Comparison of ENCODE assay signal across 14 cellular contexts in genomic region chr12:109870648-109871047, GRCh38. TPM values are rescaled to one million over a fixed set of nuclear protein-coding genes. Genes with fewer than 3 reads are reported as not detected.
DNase-seq lines count a peak whose midpoint lies in the region; ATAC-seq, FAIRE-seq and TF ChIP-seq lines count a peak whose summit lies in the region.
"Had no signal": no experiment of that assay in that cellular context is flagged by ENCODE, and none has a peak within 500 bp of the region (broad histone marks: within the 10 kb centered on the region; RNA-seq: fewer than 3 reads in every experiment).

No MANE protein-coding gene starts in this region.

- H3K27me3 ChIP-seq in adipocyte (replicated peaks; ENCODE audit: control insufficient read depth, insufficient read depth, low read length), result no peaks in the 10 kb centered on the region
- H3K27me3 ChIP-seq in psoas muscle (ENCODE audit: insufficient read depth in 3 of 3, low read length in 2 of 3), result no peaks in the 10 kb centered on the region

- WGBS in psoas muscle, 3 donors, result 66 to 74% (median 72%) methylated on average over 2 of the region's 2 CpGs

- peaks cover 16% of the 10 kb centered on the region for H3K4me1 ChIP-seq in adipocyte (ENCODE audit: control insufficient read depth, insufficient read depth, low read length)
- no peaks in the 10 kb centered on the region for H3K4me1 ChIP-seq in psoas muscle

- DNase-seq in AG08396 (ENCODE audit: low spot score) (peak; percentile 46), H54 (ENCODE audit: insufficient read length, low spot score) (peak; percentile 62), adipocyte (ENCODE audit: low read depth) (peak; percentile 40), hepatic stellate cell (ENCODE audit: low spot score) (peak; percentile 46), psoas muscle (no peak)
- DNase-seq: C1 segment of cervical spinal cord; naive thymus-derived CD4-positive, alpha-beta T cell; NCI-H748 treated with DMSO at 0.1 percent for 48 hours had no signal

- ATAC-seq in HG02642 (IDR thresholded peaks at IDR 0.05; ENCODE audit: poor library complexity, unreplicated experiment) (no peak), HG02588 (IDR thresholded peaks at IDR 0.05; ENCODE audit: unreplicated experiment) (no peak), psoas muscle (no peak), HG03354 (IDR thresholded peaks at IDR 0.05; ENCODE audit: poor library complexity, severe bottlenecking, unreplicated experiment) (no peak)
- ATAC-seq: activated CD4-positive, CD25-positive, alpha-beta regulatory T cell treated with anti-CD3 and anti-CD28 coated beads, Interleukin-2, amount 50 U/mL, for 24 hours; naive thymus-derived CD4-positive, alpha-beta T cell had no signal

- FAIRE-seq in H54 (lab: Jason Lieb, UNC), result peak; percentile 82
- FAIRE-seq: frontal cortex had no signal

- H3K4me3 ChIP-seq in adipocyte (ENCODE audit: low read length), result no peak overlapping the region
- H3K4me3 ChIP-seq in psoas muscle, result no peak overlapping the region
- H3K4me3 ChIP-seq: skin epidermis had no signal

- intact Hi-C loops in psoas muscle (cut with DNase I), result no loop called here

- no peak for TF ChIP-seq CTCF in psoas muscle (IDR thresholded peaks at IDR 0.05)

- H3K9me3 ChIP-seq in adipocyte (ENCODE audit: control insufficient read depth, low read length), result no peaks in the 10 kb centered on the region
- H3K9me3 ChIP-seq in psoas muscle, result no peaks in the 10 kb centered on the region

- H3K36me3 ChIP-seq in adipocyte (ENCODE audit: control insufficient read depth, insufficient read depth, low read length, severe bottlenecking), result no peaks in the 10 kb centered on the region
- no peaks in the 10 kb centered on the region for H3K36me3 ChIP-seq in psoas muscle (ENCODE audit: insufficient read depth in 1 of 2, low read depth in 1 of 2)

- no peak for TF ChIP-seq POLR2A in H54 (IDR thresholded peaks at IDR 0.05; ENCODE audit: low read depth, low read length)

- H3K9ac ChIP-seq in adipocyte (ENCODE audit: low read length), result no peak overlapping the region

- H3K27ac ChIP-seq in psoas muscle, result no peak overlapping the region

RNA-seq across cellular contexts. Expression of gene GLTP, which starts 9.7 kb away (rescaled TPM):
- total RNA-seq in psoas muscle, result 10 to 100 TPM; 15.3 to 23.3 (median 16.9) TPM
- 10 to 100 TPM; 12.1 to 18.7 (median 18.2) TPM for polyA plus RNA-seq in psoas muscle

RNA-seq across cellular contexts. Expression of gene TCHP, which starts 29.4 kb away (rescaled TPM):
- total RNA-seq in psoas muscle, result 10 to 100 TPM in 1 of 4 donors, 1 to 10 TPM in 3; 5.8 to 11.2 (median 8.5) TPM
- polyA plus RNA-seq in psoas muscle, result 10 to 100 TPM in 1 of 3 donors, 1 to 10 TPM in 2; 4.5 to 14.8 (median 5.7) TPM

RNA-seq across cellular contexts. Expression of gene TRPV4, which starts 37.5 kb away (rescaled TPM):
- under 1 TPM in 3 of 4 donors, not detected in 1; 0.07 to 0.11 (median 0.10) TPM for total RNA-seq in psoas muscle
- under 1 TPM; 0.03 to 0.07 (median 0.05) TPM for polyA plus RNA-seq in psoas muscle
- total RNA-seq: frontal cortex had no signal
- polyA plus RNA-seq: naive thymus-derived CD4-positive, alpha-beta T cell had no signal

Comparison
In these comparisons a context has a peak if more than half of its experiments do, and no peak if none do; other contexts are left out.
1. DNase-seq: peak in AG08396 (single experiment), H54 (single experiment), adipocyte (single experiment) and hepatic stellate cell (single experiment); none in psoas muscle (0 of 2).